27 cellular contexts compared by ENCODE assay signal in genomic region chr2:221539246-221539645, GRCh38. TPM values are rescaled to one million over a fixed set of nuclear protein-coding genes. Genes with fewer than 3 reads are reported as not detected.
DNase-seq lines count a peak whose midpoint lies in the region; ATAC-seq and TF ChIP-seq lines count a peak whose summit lies in the region.
"Had no signal": no experiment of that assay in that cellular context is flagged by ENCODE, and none has a peak within 500 bp of the region (broad histone marks: within the 10 kb centered on the region; RNA-seq: fewer than 3 reads in every experiment).

No MANE protein-coding gene starts in this region.

- no peak overlapping the region for H4K12ac ChIP-seq in trophoblast cell (ENCODE audit: low read depth, low read length)

- no peak overlapping the region for H4K5ac ChIP-seq in mesendoderm (ENCODE audit: low read length)

- H2AK5ac ChIP-seq in mesendoderm (ENCODE audit: low read length): no peak overlapping the region
- no peak overlapping the region for H2AK5ac ChIP-seq in trophoblast cell (ENCODE audit: low read length)

- H3F3A ChIP-seq in GM23338 (replicated peaks; ENCODE audit: low read depth): no peaks in the 10 kb centered on the region

- no peak overlapping the region for H3K14ac ChIP-seq in trophoblast cell (ENCODE audit: low read length)

- H3K4me1 Mint-ChIP-seq in GM23338 (peaks cover 7% of the 10 kb centered on the region), T-helper 17 cell (peaks cover 19% of the 10 kb centered on the region)
- H3K4me1 Mint-ChIP-seq: CD14-positive monocyte had no signal

- no peak overlapping the region for H3K4me3 Mint-ChIP-seq in GM23338
- no peak overlapping the region for H3K4me3 Mint-ChIP-seq in T-helper 17 cell
- H3K4me3 Mint-ChIP-seq: CD14-positive monocyte; CD4-positive, CD25-positive, alpha-beta regulatory T cell; CD8-positive, alpha-beta memory T cell had no signal

- no peak overlapping the region for H3K9ac ChIP-seq in mesendoderm (ENCODE audit: low read length)
- no peak overlapping the region for H3K9ac ChIP-seq in trophoblast cell (ENCODE audit: low read length)
- H3K9ac ChIP-seq: BLaER1 had no signal

- ATAC-seq in GM23338: no peak
- ATAC-seq in T-helper 17 cell: no peak
- ATAC-seq: GM12878 had no signal

- no peak overlapping the region for H2AFZ ChIP-seq in GM23338
- no peak overlapping the region for H2AFZ ChIP-seq in trophoblast cell (ENCODE audit: insufficient read depth, low read length, poor library complexity)

- H3K27me3 Mint-ChIP-seq in GM23338 (ENCODE audit: insufficient read depth, low read depth, poor library complexity) (peaks cover 4% of the 10 kb centered on the region), T-helper 17 cell (no peaks in the 10 kb centered on the region)
- H3K27me3 Mint-ChIP-seq: CD4-positive, alpha-beta memory T cell had no signal

- H3K9me3 ChIP-seq in T-helper 17 cell (ENCODE audit: control insufficient read depth, low read length, poor library complexity, severe bottlenecking) (no peaks in the 10 kb centered on the region), trophoblast cell (ENCODE audit: insufficient read depth, low read depth, low read length) (no peaks in the 10 kb centered on the region)
- H3K9me3 ChIP-seq: BE2C, BLaER1 had no signal

- no peaks in the 10 kb centered on the region for H3K36me3 ChIP-seq in GM23338 (ENCODE audit: insufficient read depth)
- no peaks in the 10 kb centered on the region for H3K36me3 ChIP-seq in mesendoderm (ENCODE audit: control insufficient read depth, insufficient read depth, low read length)
- no peaks in the 10 kb centered on the region for H3K36me3 ChIP-seq in trophoblast cell (ENCODE audit: control insufficient read depth in 1 of 2, insufficient read depth in 2 of 2, low read length in 2 of 2)
- H3K36me3 ChIP-seq: BE2C, BLaER1 had no signal

- peaks cover 8% of the 10 kb centered on the region; the same call in 1 of the 2 replicates for H3K4me1 ChIP-seq in GM23338 (ENCODE audit: insufficient read depth)
- H3K4me1 ChIP-seq in mesendoderm (ENCODE audit: control insufficient read depth, low read depth, low read length): peaks cover 8% of the 10 kb centered on the region
- H3K4me1 ChIP-seq in trophoblast cell (ENCODE audit: control insufficient read depth in 1 of 2, insufficient read depth in 2 of 2, low read length in 2 of 2): no peaks in the 10 kb centered on the region
- H3K4me1 ChIP-seq: BE2C, BLaER1 had no signal

- DNase-seq in GM23338 (ENCODE audit: low spot score) (peak; percentile 11), T-helper 17 cell (no peak), mesendoderm (peak; percentile 47), trophoblast cell (peak; percentile 56 to 77), dermis blood vessel endothelial cell (no peak), NCI-H748 treated with DMSO at 0.1 percent for 48 hours (lab: John Stamatoyannopoulos, UW) (no peak), NCI-H524 (lab: John Stamatoyannopoulos, UW) (no peak)
- DNase-seq in activated CD4-positive, alpha-beta T cell treated with anti-CD3 and anti-CD28 coated beads, Interleukin-2, amount 50 U/mL, for 48 hours: no peak
- DNase-seq: 8988T; ACHN; BE2C; C1 segment of cervical spinal cord; CD4-positive, alpha-beta memory T cell; CD4-positive, CD25-positive, alpha-beta regulatory T cell; CD8-positive, alpha-beta memory T cell; COR-L47; DMS 273 treated with DMSO at 0.1 percent for 48 hours; DMS153; DMS53; DMS79; DND-41; EL; GDM1 had no signal

- H3K79me2 ChIP-seq in GM23338 (replicated peaks; ENCODE audit: insufficient read depth): no peaks in the 10 kb centered on the region
- H3K79me2 ChIP-seq in mesendoderm (ENCODE audit: control insufficient read depth, insufficient read depth, low read length): no peaks in the 10 kb centered on the region
- no peaks in the 10 kb centered on the region for H3K79me2 ChIP-seq in trophoblast cell (ENCODE audit: control insufficient read depth, insufficient read depth, low read length, poor library complexity)

- no peak overlapping the region for H3K4me2 ChIP-seq in GM23338
- no peak overlapping the region for H3K4me2 ChIP-seq in mesendoderm (ENCODE audit: low read length)
- no peak overlapping the region for H3K4me2 ChIP-seq in trophoblast cell (ENCODE audit: low read length)
- H3K4me2 ChIP-seq: BLaER1 had no signal

- H3K4me3 ChIP-seq in GM23338 (no peak overlapping the region), mesendoderm (ENCODE audit: low read length) (no peak overlapping the region), trophoblast cell (ENCODE audit: low read depth, low read length) (no peak overlapping the region)
- H3K4me3 ChIP-seq: BLaER1, GM12878 had no signal

- no peak overlapping the region for H3K27ac Mint-ChIP-seq in GM23338
- peak overlapping the region; percentile 42 for H3K27ac Mint-ChIP-seq in T-helper 17 cell
- H3K27ac Mint-ChIP-seq: CD14-positive monocyte had no signal

- H3K56ac ChIP-seq in mesendoderm (ENCODE audit: low read length): no peak overlapping the region

- no peaks in the 10 kb centered on the region for H4K20me1 ChIP-seq in GM23338 (replicated peaks; ENCODE audit: insufficient read depth)
- H4K20me1 ChIP-seq: BLaER1 had no signal

- H2BK5ac ChIP-seq in mesendoderm (ENCODE audit: low read length) (no peak overlapping the region), trophoblast cell (ENCODE audit: low read depth, low read length, poor library complexity) (no peak overlapping the region)

- no peak overlapping the region for H2BK120ac ChIP-seq in mesendoderm (ENCODE audit: low read depth, low read length)
- H2BK120ac ChIP-seq in trophoblast cell (ENCODE audit: insufficient read depth, low read length, poor library complexity): no peak overlapping the region

- H4K91ac ChIP-seq in trophoblast cell (ENCODE audit: low read depth, low read length): no peak overlapping the region

- H2BK15ac ChIP-seq in mesendoderm (replicated peaks; ENCODE audit: low read depth): no peak overlapping the region

- H3K27me3 ChIP-seq in GM23338 (ENCODE audit: insufficient read depth): no peaks in the 10 kb centered on the region
- H3K27me3 ChIP-seq in mesendoderm (ENCODE audit: insufficient read depth, low read length, poor library complexity): no peaks in the 10 kb centered on the region
- H3K27me3 ChIP-seq in trophoblast cell (ENCODE audit: insufficient read depth, low read length): no peaks in the 10 kb centered on the region
- H3K27me3 ChIP-seq: BE2C, BLaER1 had no signal

- no peaks in the 10 kb centered on the region for H3K9me3 Mint-ChIP-seq in GM23338
- H3K9me3 Mint-ChIP-seq: CD8-positive, alpha-beta memory T cell had no signal

- H3K23ac ChIP-seq in mesendoderm (ENCODE audit: low read length) (no peak overlapping the region), trophoblast cell (ENCODE audit: low read length) (no peak overlapping the region)

- H3K79me1 ChIP-seq in mesendoderm (ENCODE audit: low read length) (peaks cover 6% of the 10 kb centered on the region), trophoblast cell (ENCODE audit: low read length) (no peaks in the 10 kb centered on the region)

- WGBS in mesendoderm (ENCODE audit: extremely low coverage, insufficient coverage, low lambda C conversion rate): no CpG with 5 or more reads among the region's 4 CpGs
- no CpG with 5 or more reads among the region's 4 CpGs for WGBS in trophoblast cell (ENCODE audit: extremely low coverage, insufficient coverage, insufficient read length)

- H3K18ac ChIP-seq in mesendoderm (ENCODE audit: low read length) (peak overlapping the region; percentile 34), trophoblast cell (ENCODE audit: low read length) (no peak overlapping the region)

- H3K4ac ChIP-seq in mesendoderm (ENCODE audit: low read depth, low read length) (no peak overlapping the region), trophoblast cell (ENCODE audit: low read depth, low read length) (no peak overlapping the region)

- no peaks in the 10 kb centered on the region for H3K36me3 Mint-ChIP-seq in GM23338 (ENCODE audit: low read depth)
- H3K36me3 Mint-ChIP-seq in T-helper 17 cell (ENCODE audit: low read depth): peaks cover 2% of the 10 kb centered on the region
- H3K36me3 Mint-ChIP-seq: CD14-positive monocyte had no signal

- H4K8ac ChIP-seq in mesendoderm (ENCODE audit: low read depth, low read length) (peak overlapping the region; percentile 16), trophoblast cell (ENCODE audit: low read depth, low read length) (no peak overlapping the region)

- H2BK12ac ChIP-seq in trophoblast cell (ENCODE audit: low read length): no peak overlapping the region

- no peak overlapping the region for H3K27ac ChIP-seq in GM23338 (ENCODE audit: low read depth)
- no peak overlapping the region for H3K27ac ChIP-seq in mesendoderm (ENCODE audit: low read depth, low read length)
- H3K27ac ChIP-seq in trophoblast cell (ENCODE audit: low read depth, low read length): no peak overlapping the region
- H3K27ac ChIP-seq: BLaER1 had no signal

- TF ChIP-seq CTCF in GM23338 (conservative IDR thresholded peaks at IDR 0.05; ENCODE audit: low read depth in 2 of 2): no peak

- H3K9me2 ChIP-seq in GM23338 (ENCODE audit: insufficient read depth): no peaks in the 10 kb centered on the region

TF ChIP-seq in GM23338, 12 proteins besides CTCF, POLR2A, EP300 and RAD21 (continues in another document):
- TF ChIP-seq NANOG (IDR thresholded peaks at IDR 0.05; ENCODE audit: borderline replicate concordance) (no peak), JUNB (IDR thresholded peaks at IDR 0.05; ENCODE audit: unreplicated experiment) (no peak), POLR2AphosphoS5 (IDR thresholded peaks at IDR 0.05; ENCODE audit: low read depth) (no peak), EZH2 (IDR thresholded peaks at IDR 0.05; ENCODE audit: low read depth, unreplicated experiment) (no peak), ZNF114 (CRISPR knock-in tag; IDR thresholded peaks at IDR 0.05) (no peak), CREB1 (CRISPR knock-in tag; IDR thresholded peaks at IDR 0.05; ENCODE audit: low read depth) (no peak), STAT1 (IDR thresholded peaks at IDR 0.05; ENCODE audit: unreplicated experiment) (no peak), EZH2phosphoT487 (IDR thresholded peaks at IDR 0.05; ENCODE audit: unreplicated experiment) (no peak), ETS1 (IDR thresholded peaks at IDR 0.05) (no peak)

RNA-seq across cellular contexts. Expression of gene EPHA4, which starts 32.9 kb away (rescaled TPM):
- total RNA-seq in GM23338 (2014; rRNA removed; shearing (Covaris generic)): 6.2 and 7.2 TPM in 2 replicates
- 4.1 and 5.5 TPM in 2 replicates for polyA plus RNA-seq in GM23338 (2016; fragmentation: Nextera tagmentation; extraction: Ambion mirVana)
- 10 to 100 TPM; 70.7 to 88.2 TPM for total RNA-seq in T-helper 17 cell
- 14.3 TPM for polyA plus RNA-seq in mesendoderm (2013, experiment 1 of 2)
- 14.8 TPM for polyA plus RNA-seq in mesendoderm (2013, experiment 2 of 2)
- 5.3 and 6.3 TPM in 2 replicates for polyA plus RNA-seq in trophoblast cell (2013)
- 10.6 and 21.1 TPM in 2 replicates for total RNA-seq in dermis blood vessel endothelial cell
- total RNA-seq: G401 had no signal

Comparison
In these comparisons a context has a peak if more than half of its experiments do, and no peak if none do; other contexts are left out.
1. DNase-seq: peak in GM23338 (single experiment), mesendoderm (single experiment) and trophoblast cell (2 of 2); none in T-helper 17 cell (0 of 3), dermis blood vessel endothelial cell (single experiment), NCI-H748 treated with DMSO at 0.1 percent for 48 hours (single experiment), activated CD4-positive, alpha-beta T cell treated with anti-CD3 and anti-CD28 coated beads, Interleukin-2, amount 50 U/mL, for 48 hours (0 of 2) and NCI-H524 (0 of 2).